ENCODE assay signal across 18 cellular contexts in genomic region chr2:209501579-209501978, GRCh38.
DNase-seq lines count a peak whose midpoint lies in the region; ATAC-seq and TF ChIP-seq lines count a peak whose summit lies in the region.
"Had no signal": no experiment of that assay in that cellular context is flagged by ENCODE, and none has a peak within 500 bp of the region (broad histone marks: within the 10 kb centered on the region; RNA-seq: fewer than 3 reads in every experiment).

No MANE protein-coding gene starts in this region.

- no peaks in the 10 kb centered on the region for H3K9me3 Mint-ChIP-seq in neural crest cell
- H3K9me3 Mint-ChIP-seq in activated naive CD4-positive, alpha-beta T cell treated with anti-CD3 and anti-CD28 coated beads, Interleukin-2, amount 50 U/mL, for 72 hours, result peaks cover 16 to 17% of the 10 kb centered on the region in 2 donors

- H3K4me1 ChIP-seq in mammary epithelial cell (ENCODE audit: insufficient read depth, low read length), result peaks cover 4% of the 10 kb centered on the region

- H2AFZ ChIP-seq in mammary epithelial cell (ENCODE audit: low read depth, low read length), result no peak overlapping the region

- H3K27me3 Mint-ChIP-seq in neural crest cell (ENCODE audit: low read depth), result no peaks in the 10 kb centered on the region
- H3K27me3 Mint-ChIP-seq: IgD-negative memory B cell had no signal

- H3K4me1 Mint-ChIP-seq in neural crest cell, result peaks cover 30% of the 10 kb centered on the region
- H3K4me1 Mint-ChIP-seq: IgD-negative memory B cell had no signal

- H4K20me1 ChIP-seq in mammary epithelial cell (ENCODE audit: insufficient read depth, low read length), result no peaks in the 10 kb centered on the region

- no peaks in the 10 kb centered on the region for H3K36me3 ChIP-seq in mammary epithelial cell (ENCODE audit: insufficient read depth, low read length)
- H3K36me3 ChIP-seq: SJCRH30 had no signal

- no peak overlapping the region for H3K4me2 ChIP-seq in mammary epithelial cell (ENCODE audit: insufficient read depth, low read depth, low read length)

- peaks cover 17% of the 10 kb centered on the region for H3K36me3 Mint-ChIP-seq in neural crest cell (ENCODE audit: low read depth)
- H3K36me3 Mint-ChIP-seq in activated naive CD4-positive, alpha-beta T cell treated with anti-CD3 and anti-CD28 coated beads, Interleukin-2, amount 50 U/mL, for 72 hours, result peaks cover 0 to 7% of the 10 kb centered on the region in 2 donors
- H3K36me3 Mint-ChIP-seq: IgD-negative memory B cell had no signal

- H3K4me3 ChIP-seq in mammary epithelial cell (replicated peaks in 1 of 3; ENCODE audit: insufficient read depth in 1 of 3, low read depth in 2 of 3, low read length in 3 of 3), result no peak overlapping the region
- H3K4me3 ChIP-seq: SJCRH30 had no signal

- H3K4me3 Mint-ChIP-seq in neural crest cell, result no peak overlapping the region
- H3K4me3 Mint-ChIP-seq: IgD-negative memory B cell had no signal

- no peaks in the 10 kb centered on the region for H3K27me3 ChIP-seq in mammary epithelial cell (ENCODE audit: insufficient read depth, low read length)
- H3K27me3 ChIP-seq: SJCRH30 had no signal

- CTCF ChIA-PET in mammary epithelial cell (lab: Charles Lee; ENCODE audit: low non-redundant PET), result no interaction called here

- dilution Hi-C loops in mammary epithelial cell (cut with HindIII; ENCODE audit: low sequenced_read_pairs), result no loop called here

- no peak for TF ChIP-seq CTCF in neural crest cell (conservative IDR thresholded peaks at IDR 0.05)
- no peak for TF ChIP-seq CTCF in mammary epithelial cell (conservative IDR thresholded peaks at IDR 0.05 in 1 of 2, IDR thresholded peaks at IDR 0.05 in 1 of 2; ENCODE audit: extremely low read depth in 1 of 2, insufficient read depth in 1 of 2, low read depth in 1 of 2, low read length in 2 of 2)

- BruUV-seq in mammary epithelial cell (replicated peaks; lab: Mats Ljungman, UMichigan), result no TSS peak

- in situ Hi-C loops in mammary epithelial cell (cut with MboI; ENCODE audit: low sequenced_read_pairs in 2 of 2), result no loop called here

- DNase-seq in NCI-H748 (lab: John Stamatoyannopoulos, UW; ENCODE audit: unreplicated experiment) (peak; percentile 64), NCI-H748 treated with DMSO at 0.1 percent for 48 hours (lab: John Stamatoyannopoulos, UW) (no peak), NCI-H1417 treated with DMSO at 0.1 percent for 48 hours (lab: John Stamatoyannopoulos, UW) (peak; percentile 12), NCI-H345 treated with DMSO at 0.1 percent for 48 hours (lab: John Stamatoyannopoulos, UW; ENCODE audit: unreplicated experiment) (peak; percentile 10), neural crest cell (ENCODE audit: low read depth, low spot score) (no peak), mammary epithelial cell (no peak)
- no peak for DNase-seq in activated naive CD4-positive, alpha-beta T cell treated with anti-CD3 and anti-CD28 coated beads, Interleukin-2, amount 50 U/mL, for 72 hours (ENCODE audit: low spot score in 2 of 2)
- no peak for DNase-seq in effector CD8-positive, alpha-beta T cell (lab: John Stamatoyannopoulos, UW)
- DNase-seq: HCEC 1CT, Kasumi-1, NCI-H1694, NCI-H524, PC-3, SJCRH30, SW 1271 had no signal

- no peak overlapping the region for H3K27ac ChIP-seq in mammary epithelial cell (ENCODE audit: insufficient read depth, low read depth, low read length)
- H3K27ac ChIP-seq: C4-2B, RWPE1, SJCRH30 had no signal

- WGBS in mammary epithelial cell (ENCODE audit: low coverage, missing lambda C conversion rate), result 95% methylated on average over 2 of the region's 2 CpGs

- H3K27ac Mint-ChIP-seq in neural crest cell (ENCODE audit: unreplicated experiment), result peak overlapping the region; percentile 63
- H3K27ac Mint-ChIP-seq in activated naive CD4-positive, alpha-beta T cell treated with anti-CD3 and anti-CD28 coated beads, Interleukin-2, amount 50 U/mL, for 72 hours, result no peak overlapping the region
- H3K27ac Mint-ChIP-seq: IgD-negative memory B cell had no signal

- peaks cover 6% of the 10 kb centered on the region for H3K9me3 ChIP-seq in mammary epithelial cell (replicated peaks; ENCODE audit: insufficient read depth, low read length)
- H3K9me3 ChIP-seq: SJCRH30 had no signal

- intact Hi-C loops in mammary epithelial cell (cut with micrococcal nuclease), result no loop called here

- no peaks in the 10 kb centered on the region for H3K79me2 ChIP-seq in mammary epithelial cell (ENCODE audit: insufficient read depth, low read length)

- ATAC-seq in activated naive CD4-positive, alpha-beta T cell treated with anti-CD3 and anti-CD28 coated beads, Interleukin-2, amount 50 U/mL, for 72 hours, result no peak
- ATAC-seq: PC-3 had no signal

- no peak overlapping the region for H3K9ac ChIP-seq in mammary epithelial cell (ENCODE audit: insufficient read depth, low read length)

Comparison
In these comparisons a context has a peak if more than half of its experiments do, and no peak if none do; other contexts are left out.
1. DNase-seq: peak in NCI-H748 (single experiment), NCI-H1417 treated with DMSO at 0.1 percent for 48 hours (single experiment) and NCI-H345 treated with DMSO at 0.1 percent for 48 hours (single experiment); none in NCI-H748 treated with DMSO at 0.1 percent for 48 hours (single experiment), neural crest cell (single experiment), activated naive CD4-positive, alpha-beta T cell treated with anti-CD3 and anti-CD28 coated beads, Interleukin-2, amount 50 U/mL, for 72 hours (0 of 2), mammary epithelial cell (single experiment) and effector CD8-positive, alpha-beta T cell (single experiment).